Comparison of ENCODE assay signal across 1 cellular context in genomic region chr2:169361706-169362345, GRCh38.
A peak's percentile ranks its signal among the peaks of the same experiment; 100 is the strongest.
TF ChIP-seq lines count a peak whose summit lies in the region.

No MANE protein-coding gene starts in this region.

TF ChIP-seq in HEK293, 187 proteins besides CTCF, POLR2A, EP300 and RAD21 (continued from another document):
- 0 out of 2 replicates have a peak, but pooled peaks have one; percentile 43 for TF ChIP-seq ZNF660 (tag by site-specific recombination; IDR thresholded peaks at IDR 0.05)
- TF ChIP-seq ZNF16 (tag by site-specific recombination; IDR thresholded peaks at IDR 0.05; ENCODE audit: low read depth): no peak
- TF ChIP-seq HOXA7 (CRISPR knock-in tag; IDR thresholded peaks at IDR 0.05; ENCODE audit: borderline replicate concordance): no peak
- no peak for TF ChIP-seq ZNF571 (tag by site-specific recombination; IDR thresholded peaks at IDR 0.05)
- TF ChIP-seq WT1 (tag by site-specific recombination; IDR thresholded peaks at IDR 0.05): no peak
- peak; percentile 29; the same call in 1 of the 2 replicates for TF ChIP-seq ZNF2 (tag by site-specific recombination; IDR thresholded peaks at IDR 0.05)
- TF ChIP-seq GLIS1 (tag by site-specific recombination; IDR thresholded peaks at IDR 0.05): peak; percentile 63; the same call in 1 of the 2 replicates
- TF ChIP-seq KLF17 (tag by site-specific recombination; IDR thresholded peaks at IDR 0.05): 0 out of 2 replicates have a peak, but pooled peaks have one; percentile 27
- TF ChIP-seq ZNF24 (tag by site-specific recombination; IDR thresholded peaks at IDR 0.05): no peak
- TF ChIP-seq ZFP37 (tag by site-specific recombination; IDR thresholded peaks at IDR 0.05): 0 out of 2 replicates have a peak, but pooled peaks have one; percentile 15
- peak; percentile 75 for TF ChIP-seq FEZF1 (tag by site-specific recombination; IDR thresholded peaks at IDR 0.05)
- peak; percentile 11; the same call in 1 of the 2 replicates for TF ChIP-seq ZNF398 (tag by site-specific recombination; IDR thresholded peaks at IDR 0.05)
- TF ChIP-seq ZNF426 (tag by site-specific recombination; IDR thresholded peaks at IDR 0.05): no peak
- peak; percentile 41 for TF ChIP-seq PRDM1 (tag by site-specific recombination; IDR thresholded peaks at IDR 0.05)
- TF ChIP-seq PRDM6 (tag by site-specific recombination; IDR thresholded peaks at IDR 0.05): peak; percentile 20; the same call in 1 of the 2 replicates
- peak; percentile 85 for TF ChIP-seq IKZF3 (tag by site-specific recombination; IDR thresholded peaks at IDR 0.05)
- 0 out of 2 replicates have a peak, but pooled peaks have one; percentile 61 for TF ChIP-seq ZSCAN30 (tag by site-specific recombination; IDR thresholded peaks at IDR 0.05)
- no peak for TF ChIP-seq ZFP69B (tag by site-specific recombination; IDR thresholded peaks at IDR 0.05)
- TF ChIP-seq SCRT2 (tag by site-specific recombination; IDR thresholded peaks at IDR 0.05): peak; percentile 35; the same call in 1 of the 2 replicates
- TF ChIP-seq ZNF10 (tag by site-specific recombination; IDR thresholded peaks at IDR 0.05): 0 out of 2 replicates have a peak, but pooled peaks have one; percentile 11
- TF ChIP-seq ZNF558 (tag by site-specific recombination; IDR thresholded peaks at IDR 0.05): no peak
- no peak for TF ChIP-seq ZNF138 (tag by site-specific recombination; IDR thresholded peaks at IDR 0.05; ENCODE audit: borderline replicate concordance)
- no peak for TF ChIP-seq ZNF623 (tag by site-specific recombination; IDR thresholded peaks at IDR 0.05)
- peak; percentile 26; the same call in 1 of the 2 replicates for TF ChIP-seq ZXDB (tag by site-specific recombination; IDR thresholded peaks at IDR 0.05)
- TF ChIP-seq ZNF221 (tag by site-specific recombination; IDR thresholded peaks at IDR 0.05; ENCODE audit: borderline replicate concordance): no peak
- TF ChIP-seq ZNF423 (tag by site-specific recombination; IDR thresholded peaks at IDR 0.05): peak; percentile 85
- TF ChIP-seq ZNF610 (tag by site-specific recombination; IDR thresholded peaks at IDR 0.05; ENCODE audit: borderline replicate concordance): peak; percentile 75
- TF ChIP-seq ZNF248 (tag by site-specific recombination; IDR thresholded peaks at IDR 0.05): no peak
- peak; percentile 26 for TF ChIP-seq SP2 (tag by site-specific recombination; IDR thresholded peaks at IDR 0.05)
- TF ChIP-seq PATZ1 (tag by site-specific recombination; IDR thresholded peaks at IDR 0.05): peak; percentile 73
- no peak for TF ChIP-seq BCL11A (tag by site-specific recombination; IDR thresholded peaks at IDR 0.05; ENCODE audit: low read depth)
- no peak for TF ChIP-seq ZNF184 (tag by site-specific recombination; IDR thresholded peaks at IDR 0.05)
- TF ChIP-seq ZBTB8A (tag by site-specific recombination; IDR thresholded peaks at IDR 0.05): peak; percentile 89
- TF ChIP-seq KLF7 (tag by site-specific recombination; IDR thresholded peaks at IDR 0.05; ENCODE audit: borderline replicate concordance): no peak
- TF ChIP-seq PBX3 (CRISPR knock-in tag; IDR thresholded peaks at IDR 0.05): no peak
- TF ChIP-seq ZFP41 (tag by site-specific recombination; IDR thresholded peaks at IDR 0.05; ENCODE audit: borderline replicate concordance): no peak
- no peak for TF ChIP-seq KLF10 (tag by site-specific recombination; IDR thresholded peaks at IDR 0.05)
- 0 out of 2 replicates have a peak, but pooled peaks have one; percentile 31 for TF ChIP-seq KLF8 (tag by site-specific recombination; IDR thresholded peaks at IDR 0.05)
TF ChIP-seq in HEK293: peak in this region for 25.
